ENCODE assay signal across 8 cellular contexts in the genomic region with DNA sequence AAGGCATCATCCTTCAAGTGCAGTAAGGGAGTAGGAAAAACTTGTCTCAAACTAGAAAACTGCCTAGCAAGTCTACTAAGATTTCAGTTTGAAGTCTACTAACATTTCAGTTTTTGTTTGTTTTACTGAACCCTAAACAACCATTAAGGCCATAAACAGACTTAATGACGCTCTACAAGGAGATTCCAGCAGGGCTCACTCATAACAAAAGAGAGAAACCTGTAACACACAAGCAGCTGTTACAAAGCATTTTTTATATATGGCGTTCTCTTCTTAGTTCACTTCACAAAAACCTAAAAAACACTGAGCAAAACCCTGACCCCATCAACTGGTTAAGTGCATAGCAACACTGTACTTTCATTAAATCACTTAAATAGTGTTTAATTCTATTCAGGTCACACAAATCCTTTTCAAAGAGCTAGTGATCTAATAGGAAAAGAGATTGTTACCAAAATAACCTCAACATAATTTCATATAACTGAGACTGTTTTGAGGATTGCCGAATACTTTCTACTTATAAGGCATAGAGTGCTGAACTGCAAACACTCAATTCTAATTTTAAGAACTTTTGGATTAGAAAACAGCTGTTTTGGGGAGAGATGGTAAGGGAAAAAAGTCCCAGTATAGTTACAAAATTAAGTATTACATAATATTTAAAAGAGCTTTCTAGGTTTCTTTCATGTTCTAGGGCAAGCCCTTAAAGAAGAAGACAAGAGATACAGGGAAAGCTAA. TPM values are rescaled to one million over a fixed set of nuclear protein-coding genes. Genes with fewer than 3 reads are reported as not detected.
DNase-seq lines count a peak whose midpoint lies in the region; ATAC-seq and TF ChIP-seq lines count a peak whose summit lies in the region.

No MANE protein-coding gene starts in this region.

- ATAC-seq in GM21447 (IDR thresholded peaks at IDR 0.05; ENCODE audit: unreplicated experiment) = no peak

- peak overlapping the region; percentile 86 for H3K4me2 ChIP-seq in parathyroid adenoma (ENCODE audit: low read length)

- no peak overlapping the region for H3K27ac Mint-ChIP-seq in activated CD4-positive, alpha-beta T cell treated with anti-CD3 and anti-CD28 coated beads, Interleukin-2, amount 10 ng/mL, durations not matched to agents 7 days and 5 days

- H3K27me3 ChIP-seq in esophagus squamous epithelium = no peaks in the 10 kb centered on the region
- no peaks in the 10 kb centered on the region for H3K27me3 ChIP-seq in parathyroid adenoma (ENCODE audit: control insufficient read depth, insufficient read depth, low read length)

- no peaks in the 10 kb centered on the region for H3K36me3 ChIP-seq in SK-N-MC (ENCODE audit: insufficient read depth, low read length)
- H3K36me3 ChIP-seq in esophagus squamous epithelium = no peaks in the 10 kb centered on the region
- no peaks in the 10 kb centered on the region for H3K36me3 ChIP-seq in parathyroid adenoma (ENCODE audit: control insufficient read depth, insufficient read depth, low read length)

- H3K27ac ChIP-seq in SK-N-MC (no peak overlapping the region), esophagus squamous epithelium (peak overlapping the region; percentile 97 to 100 (median 99)), parathyroid adenoma (peak overlapping the region; percentile 62)

- H3K4me1 Mint-ChIP-seq in activated CD4-positive, alpha-beta T cell treated with anti-CD3 and anti-CD28 coated beads, Interleukin-2, amount 10 ng/mL, durations not matched to agents 7 days and 5 days = peaks cover 33% of the 10 kb centered on the region

- peak overlapping the region; percentile 77 for H3K9ac ChIP-seq in SK-N-MC (ENCODE audit: insufficient read length)
- no peak overlapping the region for H3K9ac ChIP-seq in parathyroid adenoma

- peaks cover 2% of the 10 kb centered on the region for H3K79me2 ChIP-seq in parathyroid adenoma

- H3K9me3 ChIP-seq in SK-N-MC (ENCODE audit: low read depth, low read length) (no peaks in the 10 kb centered on the region), esophagus squamous epithelium (no peaks in the 10 kb centered on the region), parathyroid adenoma (ENCODE audit: control insufficient read depth, low read length) (no peaks in the 10 kb centered on the region)

- H3K27me3 Mint-ChIP-seq in activated CD4-positive, alpha-beta T cell treated with anti-CD3 and anti-CD28 coated beads, Interleukin-2, amount 10 ng/mL, durations not matched to agents 7 days and 5 days = no peaks in the 10 kb centered on the region

- peak overlapping the region; percentile 95 for H3K4me3 Mint-ChIP-seq in activated CD4-positive, alpha-beta T cell treated with anti-CD3 and anti-CD28 coated beads, Interleukin-2, amount 10 ng/mL, durations not matched to agents 7 days and 5 days

- no peak for DNase-seq in activated CD4-positive, alpha-beta T cell treated with anti-CD3 and anti-CD28 coated beads, Interleukin-2, amount 10 ng/mL, durations not matched to agents 7 days and 5 days
- no peak for DNase-seq in activated CD4-positive, alpha-beta T cell treated with anti-CD3 and anti-CD28 coated beads for 1 hour
- DNase-seq in SK-N-MC (ENCODE audit: low read depth, low spot score) = no peak
- no peak for DNase-seq in esophagus squamous epithelium (lab: John Stamatoyannopoulos, UW)
- DNase-seq in NCI-H1694 (lab: John Stamatoyannopoulos, UW) = no peak
- no peak for DNase-seq in lower leg skin (ENCODE audit: low spot score in 2 of 2)

- H3K4me1 ChIP-seq in esophagus squamous epithelium (peaks cover 5 to 47% (median 16%) of the 10 kb centered on the region in 3 donors), parathyroid adenoma (peaks cover 5% of the 10 kb centered on the region)

- peaks cover 4% of the 10 kb centered on the region for H3K36me3 Mint-ChIP-seq in activated CD4-positive, alpha-beta T cell treated with anti-CD3 and anti-CD28 coated beads, Interleukin-2, amount 10 ng/mL, durations not matched to agents 7 days and 5 days (ENCODE audit: low read depth)

- POLR2A ChIA-PET in activated CD4-positive, alpha-beta T cell treated with anti-CD3 and anti-CD28 coated beads, Interleukin-2, amount 10 ng/mL, durations not matched to agents 7 days and 5 days (lab: Charles Lee) = no interaction called here

- TF ChIP-seq POLR2A in esophagus squamous epithelium (IDR thresholded peaks at IDR 0.05) (no peak), lower leg skin (IDR thresholded peaks at IDR 0.05) (no peak)

- TF ChIP-seq CTCF in esophagus squamous epithelium (IDR thresholded peaks at IDR 0.05) = no peak
- no peak for TF ChIP-seq CTCF in parathyroid adenoma (IDR thresholded peaks at IDR 0.05)
- no peak for TF ChIP-seq CTCF in lower leg skin (IDR thresholded peaks at IDR 0.05)

- peak overlapping the region; percentile 40 for H2AFZ ChIP-seq in parathyroid adenoma

- CTCF ChIA-PET in activated CD4-positive, alpha-beta T cell treated with anti-CD3 and anti-CD28 coated beads, Interleukin-2, amount 10 ng/mL, durations not matched to agents 7 days and 5 days (lab: Charles Lee) = interaction anchor here (2.6 to 2.7 kb wide), 3 partner anchors 10 to 27 kb away, joined by 13 to 18 read pairs (median 14); no protein-coding TSS in a partner anchor

- H3K9me3 Mint-ChIP-seq in activated CD4-positive, alpha-beta T cell treated with anti-CD3 and anti-CD28 coated beads, Interleukin-2, amount 10 ng/mL, durations not matched to agents 7 days and 5 days = no peaks in the 10 kb centered on the region

- WGBS in esophagus squamous epithelium, 2 donors = 22 to 27% methylated on average over 3 of the region's 3 CpGs
- 25 to 29% methylated on average over 3 of the region's 3 CpGs for WGBS in lower leg skin, 2 donors

- intact Hi-C loops in esophagus squamous epithelium (cut with DNase I) = no loop called here
- intact Hi-C loops in lower leg skin (cut with DNase I; ENCODE audit: low total_unique reads) = no loop called here

- H3K4me3 ChIP-seq in SK-N-MC (peak overlapping the region; percentile 86), esophagus squamous epithelium (peak overlapping the region; percentile 76 to 95 (median 84)), parathyroid adenoma (ENCODE audit: low read depth, low read length) (peak overlapping the region; percentile 77), lower leg skin (ENCODE audit: low read depth, poor library complexity, severe bottlenecking) (no peak overlapping the region)

RNA-seq across cellular contexts. Expression of a gene that starts 1.5 kb away (rescaled TPM):
- total RNA-seq in activated CD4-positive, alpha-beta T cell treated with anti-CD3 and anti-CD28 coated beads, Interleukin-2, amount 10 ng/mL, durations not matched to agents 7 days and 5 days = 10 to 100 TPM; 12.2 to 13.2 TPM
- 10 to 100 TPM; 23.1 to 44.6 (median 34.4) TPM for total RNA-seq in esophagus squamous epithelium
- total RNA-seq in lower leg skin = 10 to 100 TPM; 21.7 to 46.2 (median 26.1) TPM
